In the genomic region with DNA sequence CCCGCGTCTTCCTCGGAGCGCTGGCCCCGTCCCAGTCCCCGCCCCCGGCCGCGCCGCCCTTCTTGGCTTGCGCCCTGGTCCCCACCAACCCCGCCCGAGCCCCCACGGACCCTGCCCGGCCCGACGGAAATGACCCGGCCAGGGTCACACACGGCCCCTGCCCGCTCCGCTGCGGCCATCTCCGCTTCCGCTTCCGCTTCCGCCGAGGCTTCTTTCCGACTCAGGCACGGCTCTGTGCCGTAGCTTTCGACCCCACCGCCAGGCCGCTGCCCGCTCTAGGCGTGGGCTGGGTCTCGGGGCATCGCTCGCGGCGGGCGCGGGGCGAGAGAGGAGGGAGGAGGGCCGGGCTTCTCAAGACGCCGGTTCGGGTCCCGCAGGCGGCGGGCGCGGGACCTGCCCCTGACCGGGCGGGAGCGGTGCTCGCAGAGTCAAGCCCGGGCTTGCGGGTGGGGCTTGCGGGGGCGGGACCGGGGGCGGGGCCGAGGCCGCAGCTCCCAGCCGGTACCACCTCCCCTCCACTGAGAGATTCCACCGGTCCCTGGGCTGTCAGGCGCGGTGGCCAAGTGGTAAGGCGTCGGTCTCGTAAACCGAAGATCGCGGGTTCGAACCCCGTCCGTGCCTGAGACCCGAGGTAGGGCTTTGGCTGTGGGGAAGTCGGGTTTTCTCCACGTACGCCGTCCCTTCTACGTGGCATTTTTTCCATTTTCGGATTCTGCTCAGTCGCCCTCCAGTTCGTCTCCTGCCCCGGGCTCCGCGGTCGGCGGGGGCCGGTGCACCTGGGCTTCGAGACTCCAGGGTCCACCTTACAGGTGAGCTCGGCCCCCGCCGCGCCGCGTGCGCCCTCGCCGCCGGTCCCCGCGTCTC, we compare ENCODE assay signal across 1 cellular context.
TF ChIP-seq lines count a peak whose summit lies in the region.

No MANE protein-coding gene starts in this region.

TF ChIP-seq in GM12878, 131 proteins besides CTCF, POLR2A, EP300 and RAD21 (continued from another document and continues in another):
- TF ChIP-seq, protein P1, sequence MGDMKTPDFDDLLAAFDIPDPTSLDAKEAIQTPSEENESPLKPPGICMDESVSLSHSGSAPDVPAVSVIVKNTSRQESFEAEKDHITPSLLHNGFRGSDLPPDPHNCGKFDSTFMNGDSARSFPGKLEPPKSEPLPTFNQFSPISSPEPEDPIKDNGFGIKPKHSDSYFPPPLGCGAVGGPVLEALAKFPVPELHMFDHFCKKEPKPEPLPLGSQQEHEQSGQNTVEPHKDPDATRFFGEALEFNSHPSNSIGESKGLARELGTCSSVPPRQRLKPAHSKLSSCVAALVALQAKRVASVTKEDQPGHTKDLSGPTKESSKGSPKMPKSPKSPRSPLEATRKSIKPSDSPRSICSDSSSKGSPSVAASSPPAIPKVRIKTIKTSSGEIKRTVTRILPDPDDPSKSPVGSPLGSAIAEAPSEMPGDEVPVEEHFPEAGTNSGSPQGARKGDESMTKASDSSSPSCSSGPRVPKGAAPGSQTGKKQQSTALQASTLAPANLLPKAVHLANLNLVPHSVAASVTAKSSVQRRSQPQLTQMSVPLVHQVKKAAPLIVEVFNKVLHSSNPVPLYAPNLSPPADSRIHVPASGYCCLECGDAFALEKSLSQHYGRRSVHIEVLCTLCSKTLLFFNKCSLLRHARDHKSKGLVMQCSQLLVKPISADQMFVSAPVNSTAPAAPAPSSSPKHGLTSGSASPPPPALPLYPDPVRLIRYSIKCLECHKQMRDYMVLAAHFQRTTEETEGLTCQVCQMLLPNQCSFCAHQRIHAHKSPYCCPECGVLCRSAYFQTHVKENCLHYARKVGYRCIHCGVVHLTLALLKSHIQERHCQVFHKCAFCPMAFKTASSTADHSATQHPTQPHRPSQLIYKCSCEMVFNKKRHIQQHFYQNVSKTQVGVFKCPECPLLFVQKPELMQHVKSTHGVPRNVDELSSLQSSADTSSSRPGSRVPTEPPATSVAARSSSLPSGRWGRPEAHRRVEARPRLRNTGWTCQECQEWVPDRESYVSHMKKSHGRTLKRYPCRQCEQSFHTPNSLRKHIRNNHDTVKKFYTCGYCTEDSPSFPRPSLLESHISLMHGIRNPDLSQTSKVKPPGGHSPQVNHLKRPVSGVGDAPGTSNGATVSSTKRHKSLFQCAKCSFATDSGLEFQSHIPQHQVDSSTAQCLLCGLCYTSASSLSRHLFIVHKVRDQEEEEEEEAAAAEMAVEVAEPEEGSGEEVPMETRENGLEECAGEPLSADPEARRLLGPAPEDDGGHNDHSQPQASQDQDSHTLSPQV (IDR thresholded peaks at IDR 0.05), result no peak
- TF ChIP-seq TBL1XR1 (IDR thresholded peaks at IDR 0.05; ENCODE audit: low read depth, low read length) (peak; percentile 78; the same call in 1 of the 2 replicates), ZNF217 (IDR thresholded peaks at IDR 0.05) (peak; percentile 84; the same call in 1 of the 2 replicates), SMAD5 (IDR thresholded peaks at IDR 0.05; ENCODE audit: low read depth) (no peak), KAT2A (conservative IDR thresholded peaks at IDR 0.05; ENCODE audit: control insufficient read depth, low read depth, low read length) (no peak), CHD2 (IDR thresholded peaks at IDR 0.05; ENCODE audit: borderline replicate concordance, low read depth, low read length) (no peak), NR2C1 (IDR thresholded peaks at IDR 0.05) (peak; percentile 69), BCL11A (IDR thresholded peaks at IDR 0.05; ENCODE audit: low read depth, low read length) (no peak), HDAC2 (IDR thresholded peaks at IDR 0.05) (no peak), MYC (IDR thresholded peaks at IDR 0.05; ENCODE audit: insufficient read depth, insufficient read length, insufficient replicate concordance, low read length, severe bottlenecking) (no peak), FOXM1 (IDR thresholded peaks at IDR 0.05; ENCODE audit: low read depth, low read length) (no peak), MEF2B (IDR thresholded peaks at IDR 0.05; ENCODE audit: partially characterized antibody, poor library complexity, severe bottlenecking) (peak; percentile 6), RBBP5 (conservative IDR thresholded peaks at IDR 0.05) (no peak), GATAD2B (conservative IDR thresholded peaks at IDR 0.05; ENCODE audit: low read depth) (0 out of 2 replicates have a peak, but pooled peaks have one; percentile 59), POLR2AphosphoS5 (IDR thresholded peaks at IDR 0.05; ENCODE audit: low read length) (no peak; the same call in 1 of the 2 replicates), CREM (IDR thresholded peaks at IDR 0.05; ENCODE audit: low read depth) (peak; percentile 27; the same call in 1 of the 2 replicates), SREBF1 (IDR thresholded peaks at IDR 0.05; ENCODE audit: low read length) (0 out of 2 replicates have a peak, but pooled peaks have one; percentile 22), NFIC (IDR thresholded peaks at IDR 0.05; ENCODE audit: low read depth, low read length) (no peak), PAX5 (IDR thresholded peaks at IDR 0.05; ENCODE audit: borderline replicate concordance, low read depth, low read length) (peak; percentile 32; the same call in 1 of the 2 replicates), SMARCA5 (IDR thresholded peaks at IDR 0.05) (peak; percentile 86), NR2F1 (conservative IDR thresholded peaks at IDR 0.05) (peak; percentile 85), HDGF (IDR thresholded peaks at IDR 0.05) (no peak), STAT1 (conservative IDR thresholded peaks at IDR 0.05) (no peak), CHD1 (IDR thresholded peaks at IDR 0.05; ENCODE audit: low read depth, low read length) (no peak), ZNF384 (IDR thresholded peaks at IDR 0.05; ENCODE audit: borderline replicate concordance, low read depth, low read length) (no peak), SMAD1 (IDR thresholded peaks at IDR 0.05; ENCODE audit: low read depth, partially characterized antibody) (no peak), GABPA (IDR thresholded peaks at IDR 0.05; ENCODE audit: low read depth) (peak; percentile 83), FOXK2 (IDR thresholded peaks at IDR 0.05) (no peak), BMI1 (IDR thresholded peaks at IDR 0.05; ENCODE audit: borderline replicate concordance) (no peak), RAD51 (IDR thresholded peaks at IDR 0.05) (no peak), IKZF1 (conservative IDR thresholded peaks at IDR 0.05) (peak; percentile 91), IRF4 (IDR thresholded peaks at IDR 0.05; ENCODE audit: low read depth, low read length) (peak; percentile 46; the same call in 1 of the 2 replicates), TAF1 (IDR thresholded peaks at IDR 0.05; ENCODE audit: borderline replicate concordance, low read depth, low read length) (peak; percentile 17; the same call in 1 of the 2 replicates), ZNF274 (IDR thresholded peaks at IDR 0.05; ENCODE audit: insufficient read depth, insufficient read length) (no peak), SP1 (IDR thresholded peaks at IDR 0.05; ENCODE audit: low read depth, low read length) (peak; percentile 33), NBN (IDR thresholded peaks at IDR 0.05) (peak; percentile 73; the same call in 1 of the 2 replicates), MXI1 (IDR thresholded peaks at IDR 0.05; ENCODE audit: low read depth, low read length) (no peak), ZSCAN29 (IDR thresholded peaks at IDR 0.05) (peak; percentile 93), ZNF207 (IDR thresholded peaks at IDR 0.05; ENCODE audit: borderline replicate concordance) (no peak), JUND (IDR thresholded peaks at IDR 0.05; ENCODE audit: low read depth, low read length) (no peak), NFYA (IDR thresholded peaks at IDR 0.05; ENCODE audit: borderline replicate concordance, low read depth, low read length) (no peak), RUNX3 (IDR thresholded peaks at IDR 0.05; ENCODE audit: low read length) (peak; percentile 73), POU2F2 (IDR thresholded peaks at IDR 0.05; ENCODE audit: borderline replicate concordance, low read depth, low read length) (no peak; the same call in 2 of the 3 replicates), NR2C2 (IDR thresholded peaks at IDR 0.05; ENCODE audit: borderline replicate concordance, control insufficient read depth, insufficient read length, low read depth) (no peak)
- TF ChIP-seq, protein P2, sequence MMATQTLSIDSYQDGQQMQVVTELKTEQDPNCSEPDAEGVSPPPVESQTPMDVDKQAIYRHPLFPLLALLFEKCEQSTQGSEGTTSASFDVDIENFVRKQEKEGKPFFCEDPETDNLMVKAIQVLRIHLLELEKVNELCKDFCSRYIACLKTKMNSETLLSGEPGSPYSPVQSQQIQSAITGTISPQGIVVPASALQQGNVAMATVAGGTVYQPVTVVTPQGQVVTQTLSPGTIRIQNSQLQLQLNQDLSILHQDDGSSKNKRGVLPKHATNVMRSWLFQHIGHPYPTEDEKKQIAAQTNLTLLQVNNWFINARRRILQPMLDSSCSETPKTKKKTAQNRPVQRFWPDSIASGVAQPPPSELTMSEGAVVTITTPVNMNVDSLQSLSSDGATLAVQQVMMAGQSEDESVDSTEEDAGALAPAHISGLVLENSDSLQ (IDR thresholded peaks at IDR 0.05), result no peak
- TF ChIP-seq, protein P3, sequence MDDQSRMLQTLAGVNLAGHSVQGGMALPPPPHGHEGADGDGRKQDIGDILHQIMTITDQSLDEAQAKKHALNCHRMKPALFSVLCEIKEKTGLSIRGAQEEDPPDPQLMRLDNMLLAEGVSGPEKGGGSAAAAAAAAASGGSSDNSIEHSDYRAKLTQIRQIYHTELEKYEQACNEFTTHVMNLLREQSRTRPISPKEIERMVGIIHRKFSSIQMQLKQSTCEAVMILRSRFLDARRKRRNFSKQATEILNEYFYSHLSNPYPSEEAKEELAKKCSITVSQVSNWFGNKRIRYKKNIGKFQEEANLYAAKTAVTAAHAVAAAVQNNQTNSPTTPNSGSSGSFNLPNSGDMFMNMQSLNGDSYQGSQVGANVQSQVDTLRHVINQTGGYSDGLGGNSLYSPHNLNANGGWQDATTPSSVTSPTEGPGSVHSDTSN (IDR thresholded peaks at IDR 0.05; ENCODE audit: insufficient replicate concordance, low read depth, low read length), result no peak
- TF ChIP-seq, protein P4, sequence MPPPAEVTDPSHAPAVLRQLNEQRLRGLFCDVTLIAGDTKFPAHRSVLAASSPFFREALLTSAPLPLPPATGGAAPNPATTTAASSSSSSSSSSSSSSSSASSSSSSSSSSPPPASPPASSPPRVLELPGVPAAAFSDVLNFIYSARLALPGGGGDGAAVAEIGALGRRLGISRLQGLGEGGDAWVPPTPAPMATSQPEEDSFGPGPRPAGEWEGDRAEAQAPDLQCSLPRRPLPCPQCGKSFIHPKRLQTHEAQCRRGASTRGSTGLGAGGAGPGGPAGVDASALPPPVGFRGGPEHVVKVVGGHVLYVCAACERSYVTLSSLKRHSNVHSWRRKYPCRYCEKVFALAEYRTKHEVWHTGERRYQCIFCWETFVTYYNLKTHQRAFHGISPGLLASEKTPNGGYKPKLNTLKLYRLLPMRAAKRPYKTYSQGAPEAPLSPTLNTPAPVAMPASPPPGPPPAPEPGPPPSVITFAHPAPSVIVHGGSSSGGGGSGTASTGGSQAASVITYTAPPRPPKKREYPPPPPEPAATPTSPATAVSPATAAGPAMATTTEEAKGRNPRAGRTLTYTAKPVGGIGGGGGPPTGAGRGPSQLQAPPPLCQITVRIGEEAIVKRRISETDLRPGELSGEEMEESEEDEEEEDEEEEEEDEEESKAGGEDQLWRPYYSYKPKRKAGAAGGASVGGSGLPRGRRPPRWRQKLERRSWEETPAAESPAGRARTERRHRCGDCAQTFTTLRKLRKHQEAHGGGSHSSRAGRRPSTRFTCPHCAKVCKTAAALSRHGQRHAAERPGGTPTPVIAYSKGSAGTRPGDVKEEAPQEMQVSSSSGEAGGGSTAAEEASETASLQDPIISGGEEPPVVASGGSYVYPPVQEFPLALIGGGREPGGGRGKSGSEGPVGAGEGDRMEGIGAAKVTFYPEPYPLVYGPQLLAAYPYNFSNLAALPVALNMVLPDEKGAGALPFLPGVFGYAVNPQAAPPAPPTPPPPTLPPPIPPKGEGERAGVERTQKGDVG (CRISPR knock-in tag; IDR thresholded peaks at IDR 0.05), result no peak
- TF ChIP-seq, protein P5, sequence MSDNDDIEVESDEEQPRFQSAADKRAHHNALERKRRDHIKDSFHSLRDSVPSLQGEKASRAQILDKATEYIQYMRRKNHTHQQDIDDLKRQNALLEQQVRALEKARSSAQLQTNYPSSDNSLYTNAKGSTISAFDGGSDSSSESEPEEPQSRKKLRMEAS (IDR thresholded peaks at IDR 0.05; ENCODE audit: low read depth, low read length), result 0 out of 2 replicates have a peak, but pooled peaks have one; percentile 25
- TF ChIP-seq, protein P6, sequence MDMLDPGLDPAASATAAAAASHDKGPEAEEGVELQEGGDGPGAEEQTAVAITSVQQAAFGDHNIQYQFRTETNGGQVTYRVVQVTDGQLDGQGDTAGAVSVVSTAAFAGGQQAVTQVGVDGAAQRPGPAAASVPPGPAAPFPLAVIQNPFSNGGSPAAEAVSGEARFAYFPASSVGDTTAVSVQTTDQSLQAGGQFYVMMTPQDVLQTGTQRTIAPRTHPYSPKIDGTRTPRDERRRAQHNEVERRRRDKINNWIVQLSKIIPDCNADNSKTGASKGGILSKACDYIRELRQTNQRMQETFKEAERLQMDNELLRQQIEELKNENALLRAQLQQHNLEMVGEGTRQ (IDR thresholded peaks at IDR 0.05; ENCODE audit: borderline replicate concordance, low read depth, low read length), result no peak
- TF ChIP-seq, protein P7, sequence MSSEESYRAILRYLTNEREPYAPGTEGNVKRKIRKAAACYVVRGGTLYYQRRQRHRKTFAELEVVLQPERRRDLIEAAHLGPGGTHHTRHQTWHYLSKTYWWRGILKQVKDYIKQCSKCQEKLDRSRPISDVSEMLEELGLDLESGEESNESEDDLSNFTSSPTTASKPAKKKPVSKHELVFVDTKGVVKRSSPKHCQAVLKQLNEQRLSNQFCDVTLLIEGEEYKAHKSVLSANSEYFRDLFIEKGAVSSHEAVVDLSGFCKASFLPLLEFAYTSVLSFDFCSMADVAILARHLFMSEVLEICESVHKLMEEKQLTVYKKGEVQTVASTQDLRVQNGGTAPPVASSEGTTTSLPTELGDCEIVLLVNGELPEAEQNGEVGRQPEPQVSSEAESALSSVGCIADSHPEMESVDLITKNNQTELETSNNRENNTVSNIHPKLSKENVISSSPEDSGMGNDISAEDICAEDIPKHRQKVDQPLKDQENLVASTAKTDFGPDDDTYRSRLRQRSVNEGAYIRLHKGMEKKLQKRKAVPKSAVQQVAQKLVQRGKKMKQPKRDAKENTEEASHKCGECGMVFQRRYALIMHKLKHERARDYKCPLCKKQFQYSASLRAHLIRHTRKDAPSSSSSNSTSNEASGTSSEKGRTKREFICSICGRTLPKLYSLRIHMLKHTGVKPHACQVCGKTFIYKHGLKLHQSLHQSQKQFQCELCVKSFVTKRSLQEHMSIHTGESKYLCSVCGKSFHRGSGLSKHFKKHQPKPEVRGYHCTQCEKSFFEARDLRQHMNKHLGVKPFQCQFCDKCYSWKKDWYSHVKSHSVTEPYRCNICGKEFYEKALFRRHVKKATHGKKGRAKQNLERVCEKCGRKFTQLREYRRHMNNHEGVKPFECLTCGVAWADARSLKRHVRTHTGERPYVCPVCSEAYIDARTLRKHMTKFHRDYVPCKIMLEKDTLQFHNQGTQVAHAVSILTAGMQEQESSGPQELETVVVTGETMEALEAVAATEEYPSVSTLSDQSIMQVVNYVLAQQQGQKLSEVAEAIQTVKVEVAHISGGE (CRISPR knock-in tag; IDR thresholded peaks at IDR 0.05), result peak; percentile 65
